In genomic region chr1:116134178-116134773, GRCh38 we compare ENCODE assay signal across 12 cellular contexts. TPM values are rescaled to one million over a fixed set of nuclear protein-coding genes. Genes with fewer than 3 reads are reported as not detected.
DNase-seq lines count a peak whose midpoint lies in the region; ATAC-seq and TF ChIP-seq lines count a peak whose summit lies in the region.
"Had no signal": no experiment of that assay in that cellular context is flagged by ENCODE, and none has a peak within 500 bp of the region (broad histone marks: within the 10 kb centered on the region; RNA-seq: fewer than 3 reads in every experiment).

No MANE protein-coding gene starts in this region.

- H3K27me3 ChIP-seq in kidney epithelial cell (ENCODE audit: control insufficient read depth, insufficient read depth, low read length), result no peaks in the 10 kb centered on the region
- H3K27me3 ChIP-seq: sigmoid colon, vagina had no signal

- peak; percentile 13; the same call in 1 of the 2 replicates for TF ChIP-seq RAD21 in Ishikawa (IDR thresholded peaks at IDR 0.05; ENCODE audit: low read depth)

- no peak overlapping the region for H3K4me3 ChIP-seq in kidney epithelial cell (ENCODE audit: low read depth, low read length)
- H3K4me3 ChIP-seq: sigmoid colon, vagina had no signal

- H3K36me3 ChIP-seq in kidney epithelial cell (ENCODE audit: control insufficient read depth, insufficient read depth, low read length), result no peaks in the 10 kb centered on the region
- H3K36me3 ChIP-seq: sigmoid colon, vagina had no signal

- no peak for TF ChIP-seq EP300 in Ishikawa (IDR thresholded peaks at IDR 0.05; ENCODE audit: borderline replicate concordance)

- no peak for ATAC-seq in HG02678 (IDR thresholded peaks at IDR 0.05; ENCODE audit: unreplicated experiment)
- no peak for ATAC-seq in GM18520 (IDR thresholded peaks at IDR 0.05; ENCODE audit: unreplicated experiment)
- no peak for ATAC-seq in GM18907 (IDR thresholded peaks at IDR 0.05; ENCODE audit: unreplicated experiment)

- peak overlapping the region; percentile 45 for H3K27ac ChIP-seq in VCaP
- H3K27ac ChIP-seq: sigmoid colon, vagina had no signal

- peak; percentile 57 for TF ChIP-seq CTCF in VCaP (conservative IDR thresholded peaks at IDR 0.05)
- peak; percentile 37 for TF ChIP-seq CTCF in kidney epithelial cell (IDR thresholded peaks at IDR 0.05; ENCODE audit: insufficient read depth, low read length, poor library complexity, severe bottlenecking)

- DNase-seq in ELR (ENCODE audit: low read depth) (peak; percentile 29), kidney epithelial cell (ENCODE audit: low read depth) (no peak)
- DNase-seq: cerebellar nuclear complex, NCI-H2171, sigmoid colon had no signal

TF ChIP-seq in Ishikawa, 13 proteins besides CTCF, POLR2A, EP300 and RAD21:
- no peak for TF ChIP-seq CEBPB (IDR thresholded peaks at IDR 0.05)
- no peak for TF ChIP-seq EGR1 (IDR thresholded peaks at IDR 0.05)
- no peak for TF ChIP-seq REST (IDR thresholded peaks at IDR 0.05; ENCODE audit: low read depth)
- TF ChIP-seq TCF12 (IDR thresholded peaks at IDR 0.05; ENCODE audit: low read depth), result no peak
- no peak for TF ChIP-seq YY1 (IDR thresholded peaks at IDR 0.05; ENCODE audit: low read depth)
- no peak for TF ChIP-seq ZBTB7A (IDR thresholded peaks at IDR 0.05; ENCODE audit: low read depth)
- TF ChIP-seq FOXM1 (IDR thresholded peaks at IDR 0.05; ENCODE audit: borderline replicate concordance, low read depth), result no peak
- TF ChIP-seq TAF1 (IDR thresholded peaks at IDR 0.05; ENCODE audit: low read depth), result no peak
- no peak for TF ChIP-seq NFIC (IDR thresholded peaks at IDR 0.05)
- no peak for TF ChIP-seq CREB1 (IDR thresholded peaks at IDR 0.05; ENCODE audit: low read depth)
- no peak for TF ChIP-seq USF1 (IDR thresholded peaks at IDR 0.05)
- no peak for TF ChIP-seq TEAD4 (IDR thresholded peaks at IDR 0.05)
- no peak for TF ChIP-seq MAX (IDR thresholded peaks at IDR 0.05)

RNA-seq across cellular contexts. Expression of gene MAB21L3, which starts 23.1 kb away (rescaled TPM):
- total RNA-seq in kidney epithelial cell, result 0.21 and 0.27 TPM in 2 replicates
- total RNA-seq: activated T-helper 1 cell treated with anti-CD3 and anti-CD28 coated beads, Interleukin-12 subunit alpha, Interleukin-12 subunit beta, Interleukin-2, Interleukin-4 antibody, amounts not matched to agents 30 ng/mL and 10 ng/mL and 1 ng/mL, durations not matched to agents 14 hours and 24 hours and 36 hours had no signal
